34 cellular contexts compared by ENCODE assay signal in the genomic region with DNA sequence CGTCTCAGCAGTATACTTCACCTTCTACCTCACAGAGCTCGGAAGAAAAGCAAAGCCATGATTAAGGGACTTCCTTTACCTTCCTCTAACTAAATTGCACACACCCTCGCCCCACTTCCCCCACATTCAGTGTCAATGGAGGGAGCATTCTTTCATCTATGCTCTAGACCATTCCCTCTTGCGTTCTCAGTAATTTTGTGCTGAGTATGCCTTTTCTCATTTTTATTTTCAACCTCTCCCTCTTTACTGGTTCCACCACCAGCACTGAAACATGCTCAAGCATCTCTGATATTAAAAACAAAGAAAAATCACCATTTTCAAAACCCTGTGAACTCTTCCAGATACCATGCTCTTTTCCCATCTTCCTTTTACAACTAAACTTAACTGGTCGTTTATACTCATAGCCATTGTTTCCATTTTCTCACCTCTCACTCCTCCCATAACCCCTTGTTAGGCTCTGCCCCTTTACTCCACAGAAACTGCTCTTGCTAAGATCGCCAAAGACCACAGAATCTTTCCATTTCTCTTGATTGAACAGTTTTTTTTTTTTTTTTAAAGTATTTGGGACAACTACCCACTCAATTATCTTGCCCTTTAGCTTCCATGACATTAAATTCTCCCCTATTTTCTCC. TPM values are rescaled to one million over a fixed set of nuclear protein-coding genes. Genes with fewer than 3 reads are reported as not detected.
"Had no signal": no experiment of that assay in that cellular context is flagged by ENCODE, and none has a peak within 500 bp of the region (broad histone marks: within the 10 kb centered on the region; RNA-seq: fewer than 3 reads in every experiment).

No MANE protein-coding gene starts in this region.

- H3K4me1 ChIP-seq: Peyer's patch had no signal

- H3K27ac ChIP-seq: brain microvascular endothelial cell, KMS-11, Peyer's patch, RWPE1, WERI-Rb-1 had no signal

- DNase-seq: activated CD4-positive, alpha-beta T cell treated with anti-CD3 and anti-CD28 coated beads for 1 hour; activated CD4-positive, alpha-beta T cell treated with anti-CD3 and anti-CD28 coated beads, Interleukin-2, amount 10 ng/mL, durations not matched to agents 24 days and 14 days; activated CD4-positive, alpha-beta T cell treated with anti-CD3 and anti-CD28 coated beads, Interleukin-2, amount 50 U/mL, for 48 hours; activated CD4-positive, CD25-positive, alpha-beta regulatory T cell; activated CD8-positive, alpha-beta T cell treated with anti-CD3 and anti-CD28 coated beads, Interleukin-2, amount 10 ng/mL, durations not matched to agents 7 days and 5 days; activated gamma-delta T cell; activated naive CD4-positive, alpha-beta T cell treated with Interleukin-2 at 50 U/mL for 16 hours; activated T-cell treated with anti-CD3 and anti-CD28 coated beads, Interleukin-2, amount 50 U/mL, for 24 hours; aorta; brain microvascular endothelial cell; central memory CD4-positive, alpha-beta T cell; MM.1S; MV-4-11; NCI-H1092; NCI-H1436 treated with DMSO at 0.1 percent for 48 hours; NCI-H1694 treated with DMSO at 0.1 percent for 48 hours; NCI-H2029; NCI-H345; NCI-H524 treated with DMSO at 0.1 percent for 48 hours; NK-92 treated with Interleukin-12 subunit alpha and Interleukin-12 subunit beta, amount 100 ng/mL, for 24 hours; PC-3; Peyer's patch; SW 1271; T1000; WERI-Rb-1 had no signal

- ATAC-seq: activated CD8-positive, alpha-beta T cell treated with anti-CD3 and anti-CD28 coated beads, Interleukin-2, amount 10 ng/mL, durations not matched to agents 7 days and 5 days; PC-3; Right ventricle myocardium inferior had no signal

- H3K27me3 ChIP-seq: brain microvascular endothelial cell, Peyer's patch had no signal

- H3K9ac ChIP-seq: KMS-11 had no signal

- H3K27ac Mint-ChIP-seq: activated CD4-positive, alpha-beta T cell treated with anti-CD3 and anti-CD28 coated beads, Interleukin-2, amount 10 ng/mL, durations not matched to agents 24 days and 14 days; activated CD8-positive, alpha-beta T cell treated with anti-CD3 and anti-CD28 coated beads, Interleukin-2, amount 10 ng/mL, durations not matched to agents 7 days and 5 days; activated naive CD4-positive, alpha-beta T cell treated with anti-CD3 and anti-CD28 coated beads, Interleukin-2, amount 50 U/mL, for 24 hours; activated T-cell treated with anti-CD3 and anti-CD28 coated beads, Interleukin-2, amount 50 U/mL, for 24 hours; activated T-helper 2 cell treated with anti-CD3 and anti-CD28 coated beads, Interferon-gamma antibody, Interleukin-2, Interleukin-4, amounts not matched to agents 10 μg/mL and 5 μg/mL and 100 μg/mL, durations not matched to agents 14 hours and 24 hours and 36 hours had no signal

- H3K9me3 Mint-ChIP-seq: activated CD4-positive, alpha-beta T cell treated with anti-CD3 and anti-CD28 coated beads, Interleukin-2, amount 10 ng/mL, durations not matched to agents 24 days and 14 days; activated naive CD4-positive, alpha-beta T cell treated with anti-CD3 and anti-CD28 coated beads, Interleukin-2, amount 50 U/mL, for 24 hours; activated T-cell treated with anti-CD3 and anti-CD28 coated beads, Interleukin-2, amount 50 U/mL, for 24 hours; activated T-helper 2 cell treated with anti-CD3 and anti-CD28 coated beads, Interferon-gamma antibody, Interleukin-2, Interleukin-4, amounts not matched to agents 10 μg/mL and 5 μg/mL and 100 μg/mL, durations not matched to agents 14 hours and 24 hours and 36 hours had no signal

- H3K9me3 ChIP-seq: Peyer's patch had no signal

- H3K4me3 ChIP-seq: Peyer's patch had no signal

- H3K4me2 ChIP-seq: KMS-11 had no signal

- H3K4me3 Mint-ChIP-seq: activated CD4-positive, alpha-beta T cell treated with anti-CD3 and anti-CD28 coated beads, Interleukin-2, amount 10 ng/mL, durations not matched to agents 24 days and 14 days; activated CD8-positive, alpha-beta T cell treated with anti-CD3 and anti-CD28 coated beads, Interleukin-2, amount 10 ng/mL, durations not matched to agents 7 days and 5 days; activated naive CD4-positive, alpha-beta T cell treated with anti-CD3 and anti-CD28 coated beads, Interleukin-2, amount 50 U/mL, for 24 hours; activated T-cell treated with anti-CD3 and anti-CD28 coated beads, Interleukin-2, amount 50 U/mL, for 24 hours had no signal

- H3K27me3 Mint-ChIP-seq: activated CD4-positive, alpha-beta T cell treated with anti-CD3 and anti-CD28 coated beads, Interleukin-2, amount 10 ng/mL, durations not matched to agents 24 days and 14 days; activated naive CD4-positive, alpha-beta T cell treated with anti-CD3 and anti-CD28 coated beads, Interleukin-2, amount 50 U/mL, for 24 hours; activated T-cell treated with anti-CD3 and anti-CD28 coated beads, Interleukin-2, amount 50 U/mL, for 24 hours had no signal

RNA-seq across cellular contexts. Expression of a gene that starts 32.4 kb away (rescaled TPM):
- total RNA-seq: activated CD4-positive, alpha-beta T cell treated with anti-CD3 and anti-CD28 coated beads, Interleukin-2, amount 10 ng/mL, durations not matched to agents 24 days and 14 days; activated CD8-positive, alpha-beta T cell treated with anti-CD3 and anti-CD28 coated beads, Interleukin-2, amount 10 ng/mL, durations not matched to agents 7 days and 5 days; activated T-helper 2 cell treated with anti-CD3 and anti-CD28 coated beads, Interferon-gamma antibody, Interleukin-2, Interleukin-4, amounts not matched to agents 10 μg/mL and 5 μg/mL and 100 μg/mL, durations not matched to agents 14 hours and 24 hours and 36 hours; aorta; LHCN-M2; NCI-H460; PC-3; Peyer's patch; Right ventricle myocardium inferior; T-helper 1 cell treated with Interleukin-12 subunit alpha and Interleukin-12 subunit beta and Interleukin-4 antibody, amounts not matched to agents 30 ng/mL and 1 ng/mL, for 36 hours; T-helper 2 cell treated with Interferon-gamma antibody and Interleukin-4, amounts not matched to agents 100 ng/mL and 5 ng/mL, for 36 hours had no signal
- polyA plus RNA-seq: aorta had no signal
